In genomic region chr22:49042066-49042465, GRCh38 we compare ENCODE assay signal across 1 cellular context.
TF ChIP-seq lines count a peak whose summit lies in the region.

No MANE protein-coding gene starts in this region.

TF ChIP-seq in HepG2, 621 proteins besides CTCF, POLR2A, EP300 and RAD21 (continued from another document):
- TF ChIP-seq TRAFD1 (CRISPR knock-in tag; IDR thresholded peaks at IDR 0.05; ENCODE audit: borderline replicate concordance): no peak
